12 cellular contexts compared by ENCODE assay signal in the genomic region with DNA sequence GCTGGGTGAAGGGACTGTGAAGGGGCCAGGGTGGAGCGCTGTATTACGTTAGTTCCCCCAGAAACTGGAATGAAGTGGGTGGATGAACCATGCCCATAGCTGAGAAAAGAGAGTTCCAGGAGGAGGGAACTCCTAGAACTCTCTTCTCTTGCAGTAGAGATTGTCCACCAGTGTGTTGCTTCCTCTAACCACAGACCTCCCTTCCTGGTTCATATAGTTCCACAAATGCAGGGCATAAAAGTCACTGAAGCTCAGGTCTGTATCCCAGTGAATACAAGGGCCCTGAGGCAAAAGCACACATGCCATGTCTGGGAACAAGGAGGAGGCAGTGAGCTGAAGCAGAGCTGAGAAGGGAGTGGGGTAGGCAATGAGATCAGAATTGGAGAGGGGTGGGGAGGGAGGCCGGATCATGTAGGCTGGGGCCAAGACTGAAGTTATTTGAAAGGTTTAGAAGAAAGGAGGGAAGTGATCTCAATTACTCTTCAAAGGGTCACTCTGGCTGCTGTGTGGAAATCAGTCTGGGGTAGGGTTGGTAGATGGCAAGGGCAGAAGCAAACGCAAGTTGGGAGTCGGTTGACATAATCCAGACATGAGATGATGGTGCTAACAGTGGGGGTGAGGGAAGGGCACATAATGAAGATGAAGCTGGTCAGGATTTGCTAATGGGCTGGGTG. TPM values are rescaled to one million over a fixed set of nuclear protein-coding genes. Genes with fewer than 3 reads are reported as not detected.
DNase-seq lines count a peak whose midpoint lies in the region; ATAC-seq, FAIRE-seq and TF ChIP-seq lines count a peak whose summit lies in the region.
"Had no signal": no experiment of that assay in that cellular context is flagged by ENCODE, and none has a peak within 500 bp of the region (broad histone marks: within the 10 kb centered on the region; RNA-seq: fewer than 3 reads in every experiment).

No MANE protein-coding gene starts in this region.

- H3K27me3 ChIP-seq in right lobe of liver, result no peaks in the 10 kb centered on the region
- H3K27me3 ChIP-seq in HepG2 (ENCODE audit: control insufficient read depth in 1 of 2, insufficient read depth in 2 of 2, low read length in 2 of 2), result no peaks in the 10 kb centered on the region; a peak in 1 of 5 replicates
- no peaks in the 10 kb centered on the region for H3K27me3 ChIP-seq in mucosa of rectum (ENCODE audit: control insufficient read depth in 2 of 2, insufficient read depth in 2 of 2, low read length in 2 of 2)

- no peak overlapping the region for H3K9ac ChIP-seq in HepG2 (ENCODE audit: insufficient read depth, low read depth, low read length)
- H3K9ac ChIP-seq in mucosa of rectum (ENCODE audit: low read depth in 1 of 2, low read length in 2 of 2), result no peak overlapping the region

- H4K20me1 ChIP-seq in HepG2 (ENCODE audit: insufficient read depth, low read length), result no peaks in the 10 kb centered on the region

- H3K27ac ChIP-seq in right lobe of liver, result no peak overlapping the region
- H3K27ac ChIP-seq in HepG2 (ENCODE audit: extremely low read length, insufficient read depth, low read length), result no peak overlapping the region
- H3K27ac ChIP-seq in mucosa of rectum (ENCODE audit: low read depth in 2 of 2, low read length in 2 of 2), result peak overlapping the region; percentile 10 to 70
- H3K27ac ChIP-seq: SJSA1 had no signal

- no peaks in the 10 kb centered on the region for H3K36me3 Mint-ChIP-seq in chondrocyte (ENCODE audit: low read depth)
- H3K36me3 Mint-ChIP-seq in stimulated activated memory B cell treated with anti-CD40 and anti-IgM and Interleukin-4, amounts not matched to agents 10 μg/mL and 1 μg/mL and 100 μg/mL, for 72 hours, result no peaks in the 10 kb centered on the region

- no peak overlapping the region for H3K4me2 ChIP-seq in HepG2 (ENCODE audit: low read depth, low read length)

- no peak overlapping the region for H3K4me3 Mint-ChIP-seq in chondrocyte (ENCODE audit: unreplicated experiment)
- H3K4me3 Mint-ChIP-seq in stimulated activated memory B cell treated with anti-CD40 and anti-IgM and Interleukin-4, amounts not matched to agents 10 μg/mL and 1 μg/mL and 100 μg/mL, for 72 hours, result no peak overlapping the region

- no peaks in the 10 kb centered on the region for H3K36me3 ChIP-seq in right lobe of liver
- no peaks in the 10 kb centered on the region for H3K36me3 ChIP-seq in HepG2 (replicated peaks in 1 of 2; ENCODE audit: control insufficient read depth in 1 of 2, insufficient read depth in 2 of 2, low read length in 2 of 2)
- no peaks in the 10 kb centered on the region for H3K36me3 ChIP-seq in mucosa of rectum (ENCODE audit: control insufficient read depth in 2 of 2, insufficient read depth in 2 of 2, low read length in 2 of 2)
- H3K36me3 ChIP-seq: SJSA1 had no signal

- H3K79me2 ChIP-seq in HepG2 (ENCODE audit: insufficient read depth, low read length), result no peaks in the 10 kb centered on the region

- ATAC-seq in right lobe of liver (peak; percentile 54 to 80 (median 77)), HepG2 (no peak), HG03175 (IDR thresholded peaks at IDR 0.05; ENCODE audit: unreplicated experiment) (no peak)
- no peak for ATAC-seq in stimulated activated memory B cell treated with anti-CD40 and anti-IgM and Interleukin-4, amounts not matched to agents 10 μg/mL and 1 μg/mL and 100 μg/mL, for 72 hours

- intact Hi-C loops in right lobe of liver (cut with DNase I), result no loop called here
- intact Hi-C loops in HepG2 (cut with micrococcal nuclease; ENCODE audit: unreplicated experiment), result no loop called here

- TF ChIP-seq RAD21 in HepG2 (CRISPR knock-in tag; IDR thresholded peaks at IDR 0.05), result no peak

- no peak for TF ChIP-seq POLR2A in right lobe of liver (IDR thresholded peaks at IDR 0.05)
- TF ChIP-seq POLR2A in HepG2 (IDR thresholded peaks at IDR 0.05; ENCODE audit: insufficient read depth in 1 of 2, low read depth in 2 of 2, low read length in 2 of 2), result no peak

- POLR2A ChIA-PET in HepG2 (lab: Yijun Ruan, JAX), result no interaction called here

- peaks cover 2% of the 10 kb centered on the region for H3K27me3 Mint-ChIP-seq in chondrocyte (ENCODE audit: low read depth)
- H3K27me3 Mint-ChIP-seq in stimulated activated memory B cell treated with anti-CD40 and anti-IgM and Interleukin-4, amounts not matched to agents 10 μg/mL and 1 μg/mL and 100 μg/mL, for 72 hours, result peaks cover 13% of the 10 kb centered on the region

- no peak overlapping the region for H2AFZ ChIP-seq in HepG2 (ENCODE audit: low read length)

- in situ Hi-C loops in HepG2 (cut with HindIII; ENCODE audit: extremely low pct_ligation_motif_present, low pct_unique_long_range_greater_than_20kb), result no loop called here

- DNase-seq in right lobe of liver (no peak), HepG2 (ENCODE audit: low spot score) (no peak), chondrocyte (ENCODE audit: low spot score) (no peak), NCI-H345 treated with DMSO at 0.1 percent for 48 hours (lab: John Stamatoyannopoulos, UW; ENCODE audit: unreplicated experiment) (no peak), activated gamma-delta T cell treated with Interleukin-2 at 50 U/mL for 16 hours (no peak)
- DNase-seq: activated effector memory CD4-positive, alpha-beta T cell treated with anti-CD3 and anti-CD28 coated beads, Interleukin-2, amount 50 U/mL, for 16 hours; KG1 had no signal

- H3K9me3 Mint-ChIP-seq in chondrocyte (ENCODE audit: low read depth), result peaks cover 3% of the 10 kb centered on the region
- H3K9me3 Mint-ChIP-seq in stimulated activated memory B cell treated with anti-CD40 and anti-IgM and Interleukin-4, amounts not matched to agents 10 μg/mL and 1 μg/mL and 100 μg/mL, for 72 hours, result no peaks in the 10 kb centered on the region

- H3K4me1 Mint-ChIP-seq in chondrocyte (ENCODE audit: low read depth), result peaks cover 16% of the 10 kb centered on the region
- no peaks in the 10 kb centered on the region for H3K4me1 Mint-ChIP-seq in stimulated activated memory B cell treated with anti-CD40 and anti-IgM and Interleukin-4, amounts not matched to agents 10 μg/mL and 1 μg/mL and 100 μg/mL, for 72 hours

- TF ChIP-seq CTCF in right lobe of liver (IDR thresholded peaks at IDR 0.05) (no peak), HepG2 (CRISPR knock-in tag; IDR thresholded peaks at IDR 0.05) (no peak), chondrocyte (IDR thresholded peaks at IDR 0.05) (no peak)

- H3K9me3 ChIP-seq in right lobe of liver (no peaks in the 10 kb centered on the region), HepG2 (ENCODE audit: low read length) (no peaks in the 10 kb centered on the region), mucosa of rectum (ENCODE audit: control insufficient read depth in 2 of 2, low read length in 2 of 2) (no peaks in the 10 kb centered on the region)
- H3K9me3 ChIP-seq: SJSA1 had no signal

- TF ChIP-seq EP300 in HepG2 (IDR thresholded peaks at IDR 0.05; ENCODE audit: low read depth in 2 of 2, low read length in 2 of 2), result no peak
- TF ChIP-seq EP300 in HepG2 (CRISPR knock-in tag; IDR thresholded peaks at IDR 0.05; ENCODE audit: borderline replicate concordance), result no peak

- BruUV-seq in HepG2 (replicated peaks; lab: Mats Ljungman, UMichigan), result no TSS peak

- WGBS in right lobe of liver (ENCODE audit: insufficient coverage, low coverage, low lambda C conversion rate, missing lambda C conversion rate), result 55% methylated on average over 5 of the region's 5 CpGs
- 38% methylated on average over 5 of the region's 5 CpGs for WGBS in HepG2 (ENCODE audit: low lambda C conversion rate)

- no peak for FAIRE-seq in HepG2 (lab: Jason Lieb, UNC)

- peak overlapping the region; percentile 55 for H3K27ac Mint-ChIP-seq in chondrocyte (ENCODE audit: unreplicated experiment)
- H3K27ac Mint-ChIP-seq in stimulated activated memory B cell treated with anti-CD40 and anti-IgM and Interleukin-4, amounts not matched to agents 10 μg/mL and 1 μg/mL and 100 μg/mL, for 72 hours, result no peak overlapping the region

- CTCF ChIA-PET in HepG2 (lab: Yijun Ruan, JAX; ENCODE audit: low intra/inter-chr PET ratio, low total read pairs), result no interaction called here

- H3K4me3 ChIP-seq in right lobe of liver (no peak overlapping the region), HepG2 (replicated peaks in 1 of 3; ENCODE audit: insufficient read depth in 1 of 3, low read depth in 2 of 3, low read length in 3 of 3) (no peak overlapping the region), mucosa of rectum (ENCODE audit: low read length in 2 of 2) (no peak overlapping the region)
- H3K4me3 ChIP-seq: SJSA1 had no signal

- no peaks in the 10 kb centered on the region for H3K4me1 ChIP-seq in right lobe of liver
- no peaks in the 10 kb centered on the region for H3K4me1 ChIP-seq in HepG2 (ENCODE audit: insufficient read depth, low read length)
- H3K4me1 ChIP-seq in mucosa of rectum (ENCODE audit: control insufficient read depth in 2 of 2, insufficient read depth in 2 of 2, low read length in 2 of 2), result no peaks in the 10 kb centered on the region

RNA-seq across cellular contexts. Expression of gene A4GNT, which starts 6.5 kb away (rescaled TPM):
- not detected for total RNA-seq in right lobe of liver
- not detected in 2 replicates for total RNA-seq in HepG2 (2016; rRNA removed; fragmentation: Illumina TruSeq; extraction: Trizol)
- not detected in 2 replicates for total RNA-seq in HepG2 (2016; cell fraction: cytosol; rRNA removed; fragmentation: Illumina TruSeq; extraction: Trizol; ENCODE audit: low read depth)
- total RNA-seq in HepG2 (2016; cell fraction: insoluble cytoplasmic fraction; rRNA removed; fragmentation: Illumina TruSeq; extraction: Trizol), result not detected in 2 replicates
- not detected in 2 replicates for total RNA-seq in HepG2 (2016; cell fraction: membrane; rRNA removed; fragmentation: Illumina TruSeq; extraction: Trizol)
- total RNA-seq in HepG2 (2016; cell fraction: nucleus; rRNA removed; fragmentation: Illumina TruSeq; extraction: Trizol), result not detected in 2 replicates
- not detected in 2 replicates for polyA plus RNA-seq in HepG2 (2011; rRNA removed)
- not detected in 2 replicates for polyA plus RNA-seq in HepG2 (2011; cell fraction: cytosol; rRNA removed)
- not detected in 2 replicates for polyA plus RNA-seq in HepG2 (2011; cell fraction: nucleus; rRNA removed)
- not detected in 2 replicates for polyA plus RNA-seq in HepG2 (2012)
- not detected in 2 replicates for polyA plus RNA-seq in HepG2 (2016; cell fraction: cytosol; fragmentation: Illumina TruSeq; extraction: Trizol; ENCODE audit: low read depth)
- polyA plus RNA-seq in HepG2 (2016; cell fraction: insoluble cytoplasmic fraction; fragmentation: Illumina TruSeq; extraction: Trizol; ENCODE audit: low read depth), result not detected in 2 replicates
- not detected in 2 replicates for polyA plus RNA-seq in HepG2 (2016; cell fraction: membrane; fragmentation: Illumina TruSeq; extraction: Trizol; ENCODE audit: low read depth)
- not detected in 2 replicates for polyA plus RNA-seq in HepG2 (2016; cell fraction: nucleus; fragmentation: Illumina TruSeq; extraction: Trizol; ENCODE audit: insufficient read depth, low read depth)
- polyA minus RNA-seq in HepG2 (2011; rRNA and poly(A)+ RNA removed; ENCODE audit: low replicate concordance), result not detected in 2 replicates
- not detected in 2 replicates for polyA minus RNA-seq in HepG2 (2011; cell fraction: cytosol; rRNA and poly(A)+ RNA removed)
- polyA minus RNA-seq in HepG2 (2011; cell fraction: nucleus; rRNA and poly(A)+ RNA removed), result not detected in 2 replicates
- total RNA-seq in chondrocyte, result not detected in 3 replicates
- total RNA-seq: SJSA1, urinary bladder had no signal
- polyA plus RNA-seq: urinary bladder had no signal

RNA-seq across cellular contexts. Expression of gene DZIP1L, which starts 10.3 kb away (rescaled TPM):
- total RNA-seq in right lobe of liver (1 to 10 TPM in 5 of 6 experiments, under 1 TPM in 1; 0.92 to 2.2 (median 1.2) TPM), HepG2 (2016; rRNA removed; fragmentation: Illumina TruSeq; extraction: Trizol) (1.1 and 1.2 TPM in 2 replicates), chondrocyte (23.0 to 42.1 TPM (median 25.5 TPM) in 3 replicates)
- 0.26 and 0.30 TPM in 2 replicates for total RNA-seq in HepG2 (2016; cell fraction: cytosol; rRNA removed; fragmentation: Illumina TruSeq; extraction: Trizol; ENCODE audit: low read depth)
- total RNA-seq in HepG2 (2016; cell fraction: insoluble cytoplasmic fraction; rRNA removed; fragmentation: Illumina TruSeq; extraction: Trizol), result 1.1 and 2.5 TPM in 2 replicates
- total RNA-seq in HepG2 (2016; cell fraction: membrane; rRNA removed; fragmentation: Illumina TruSeq; extraction: Trizol), result 0.62 and 0.90 TPM in 2 replicates
- total RNA-seq in HepG2 (2016; cell fraction: nucleus; rRNA removed; fragmentation: Illumina TruSeq; extraction: Trizol), result 3.9 and 7.0 TPM in 2 replicates
- 0.39 and 0.90 TPM in 2 replicates for polyA plus RNA-seq in HepG2 (2011; rRNA removed)
- polyA plus RNA-seq in HepG2 (2011; cell fraction: cytosol; rRNA removed), result 0.24 and 0.56 TPM in 2 replicates
- 5.1 and 5.6 TPM in 2 replicates for polyA plus RNA-seq in HepG2 (2011; cell fraction: nucleus; rRNA removed)
- polyA plus RNA-seq in HepG2 (2012), result 0.47 and 0.85 TPM in 2 replicates
- 0.08 and 0.09 TPM in 2 replicates for polyA plus RNA-seq in HepG2 (2016; cell fraction: cytosol; fragmentation: Illumina TruSeq; extraction: Trizol; ENCODE audit: low read depth)
- polyA plus RNA-seq in HepG2 (2016; cell fraction: insoluble cytoplasmic fraction; fragmentation: Illumina TruSeq; extraction: Trizol; ENCODE audit: low read depth), result 0.66 and 0.96 TPM in 2 replicates
- polyA plus RNA-seq in HepG2 (2016; cell fraction: membrane; fragmentation: Illumina TruSeq; extraction: Trizol; ENCODE audit: low read depth), result 0.25 and 0.31 TPM in 2 replicates
- 4.3 and 4.5 TPM in 2 replicates for polyA plus RNA-seq in HepG2 (2016; cell fraction: nucleus; fragmentation: Illumina TruSeq; extraction: Trizol; ENCODE audit: insufficient read depth, low read depth)
- 1.6 and 21.0 TPM in 2 replicates for polyA minus RNA-seq in HepG2 (2011; rRNA and poly(A)+ RNA removed; ENCODE audit: low replicate concordance)
- 0.88 and 1.2 TPM in 2 replicates for polyA minus RNA-seq in HepG2 (2011; cell fraction: cytosol; rRNA and poly(A)+ RNA removed)
- polyA minus RNA-seq in HepG2 (2011; cell fraction: nucleus; rRNA and poly(A)+ RNA removed), result 8.6 and 8.9 TPM in 2 replicates

RNA-seq across cellular contexts. Expression of gene DBR1, which starts 49.0 kb away (rescaled TPM):
- 1 to 10 TPM; 3.2 to 6.1 (median 4.6) TPM for total RNA-seq in right lobe of liver
- 16.7 and 22.7 TPM in 2 replicates for total RNA-seq in HepG2 (2016; rRNA removed; fragmentation: Illumina TruSeq; extraction: Trizol)
- 1.6 and 1.9 TPM in 2 replicates for total RNA-seq in HepG2 (2016; cell fraction: cytosol; rRNA removed; fragmentation: Illumina TruSeq; extraction: Trizol; ENCODE audit: low read depth)
- total RNA-seq in HepG2 (2016; cell fraction: insoluble cytoplasmic fraction; rRNA removed; fragmentation: Illumina TruSeq; extraction: Trizol), result 18.0 and 23.8 TPM in 2 replicates
- total RNA-seq in HepG2 (2016; cell fraction: membrane; rRNA removed; fragmentation: Illumina TruSeq; extraction: Trizol), result 4.4 and 5.9 TPM in 2 replicates
- 8.9 and 12.6 TPM in 2 replicates for total RNA-seq in HepG2 (2016; cell fraction: nucleus; rRNA removed; fragmentation: Illumina TruSeq; extraction: Trizol)
- polyA plus RNA-seq in HepG2 (2011; rRNA removed), result 6.1 and 6.4 TPM in 2 replicates
- 4.3 and 5.6 TPM in 2 replicates for polyA plus RNA-seq in HepG2 (2011; cell fraction: cytosol; rRNA removed)
- 3.2 and 6.3 TPM in 2 replicates for polyA plus RNA-seq in HepG2 (2011; cell fraction: nucleus; rRNA removed)
- polyA plus RNA-seq in HepG2 (2012), result 4.5 and 6.3 TPM in 2 replicates
- 0.51 and 0.66 TPM in 2 replicates for polyA plus RNA-seq in HepG2 (2016; cell fraction: cytosol; fragmentation: Illumina TruSeq; extraction: Trizol; ENCODE audit: low read depth)
- polyA plus RNA-seq in HepG2 (2016; cell fraction: insoluble cytoplasmic fraction; fragmentation: Illumina TruSeq; extraction: Trizol; ENCODE audit: low read depth), result 17.7 and 18.8 TPM in 2 replicates
- polyA plus RNA-seq in HepG2 (2016; cell fraction: membrane; fragmentation: Illumina TruSeq; extraction: Trizol; ENCODE audit: low read depth), result 1.5 and 1.8 TPM in 2 replicates
- polyA plus RNA-seq in HepG2 (2016; cell fraction: nucleus; fragmentation: Illumina TruSeq; extraction: Trizol; ENCODE audit: insufficient read depth, low read depth), result 11.3 and 15.7 TPM in 2 replicates
- 4.2 and 5.9 TPM in 2 replicates for polyA minus RNA-seq in HepG2 (2011; rRNA and poly(A)+ RNA removed; ENCODE audit: low replicate concordance)
- polyA minus RNA-seq in HepG2 (2011; cell fraction: cytosol; rRNA and poly(A)+ RNA removed), result 4.1 and 5.1 TPM in 2 replicates
- 6.6 and 7.7 TPM in 2 replicates for polyA minus RNA-seq in HepG2 (2011; cell fraction: nucleus; rRNA and poly(A)+ RNA removed)
- 13.2 to 16.2 TPM (median 14.9 TPM) in 3 replicates for total RNA-seq in chondrocyte

Comparison
In these comparisons a context has a peak if more than half of its experiments do, and no peak if none do; other contexts are left out.
1. ATAC-seq: peak in right lobe of liver (4 of 4); none in HepG2 (single experiment), HG03175 (single experiment) and stimulated activated memory B cell treated with anti-CD40 and anti-IgM and Interleukin-4, amounts not matched to agents 10 μg/mL and 1 μg/mL and 100 μg/mL, for 72 hours (single experiment).
2. H3K27ac ChIP-seq: peak in mucosa of rectum (2 of 2); none in right lobe of liver (0 of 3) and HepG2 (single experiment).